ENCODE assay signal across 1 cellular context in genomic region chr12:52006726-52007157, GRCh38.
TF ChIP-seq lines count a peak whose summit lies in the region.

TAMALIN (plus strand) TSS chr12:52006946; CDS start chr12:52007020, 74 bp downstream.

TF ChIP-seq in GM12878, 131 proteins besides CTCF, POLR2A, EP300 and RAD21 (continued from another document):
- TF ChIP-seq BHLHE40 (IDR thresholded peaks at IDR 0.05; ENCODE audit: borderline replicate concordance in 1 of 2, low read depth in 2 of 2, low read length in 1 of 2) (no peak), ZNF622 (IDR thresholded peaks at IDR 0.05) (no peak), ASH2L (IDR thresholded peaks at IDR 0.05; ENCODE audit: borderline replicate concordance, low read depth) (no peak), STAT3 (IDR thresholded peaks at IDR 0.05; ENCODE audit: low read depth, low read length) (no peak)
